11 cellular contexts compared by ENCODE assay signal in genomic region chr9:88532320-88532719, GRCh38.
DNase-seq lines count a peak whose midpoint lies in the region; ATAC-seq lines count a peak whose summit lies in the region.
"Had no signal": no experiment of that assay in that cellular context is flagged by ENCODE, and none has a peak within 500 bp of the region (broad histone marks: within the 10 kb centered on the region; RNA-seq: fewer than 3 reads in every experiment).

No MANE protein-coding gene starts in this region.

- H3K27me3 ChIP-seq in iPS-18a (ENCODE audit: control insufficient read depth, insufficient read depth, low read length), result peaks cover 43% of the 10 kb centered on the region

- H3K4me1 Mint-ChIP-seq in stimulated activated naive B cell treated with anti-CD40 and anti-IgM and Interleukin-4, amounts not matched to agents 10 μg/mL and 1 μg/mL and 100 μg/mL, for 72 hours, result peaks cover 9 to 21% of the 10 kb centered on the region in 2 donors

- ATAC-seq in stimulated activated naive B cell treated with anti-CD40 and anti-IgM and Interleukin-4, amounts not matched to agents 10 μg/mL and 1 μg/mL and 100 μg/mL, for 72 hours (replicated peaks), result no peak
- no peak for ATAC-seq in HG03457 (IDR thresholded peaks at IDR 0.05; ENCODE audit: unreplicated experiment)

- H3K27me3 Mint-ChIP-seq in stimulated activated naive B cell treated with anti-CD40 and anti-IgM and Interleukin-4, amounts not matched to agents 10 μg/mL and 1 μg/mL and 100 μg/mL, for 72 hours, result peaks cover 55 to 83% of the 10 kb centered on the region in 2 donors

- H3K9ac ChIP-seq in SK-N-MC (ENCODE audit: insufficient read length) (no peak overlapping the region), iPS-18a (ENCODE audit: low read length) (peak overlapping the region; percentile 51)

- H3K4me3 ChIP-seq in SK-N-MC (peak overlapping the region; percentile 85), iPS-18a (ENCODE audit: low read length) (peak overlapping the region; percentile 70)

- no peaks in the 10 kb centered on the region for H3K9me3 ChIP-seq in SK-N-MC (ENCODE audit: low read depth, low read length)
- H3K9me3 ChIP-seq in iPS-18a (ENCODE audit: control insufficient read depth, low read depth, low read length), result no peaks in the 10 kb centered on the region

- H3K36me3 ChIP-seq in SK-N-MC (ENCODE audit: insufficient read depth, low read length) (no peaks in the 10 kb centered on the region), iPS-18a (ENCODE audit: control insufficient read depth, low read depth, low read length) (no peaks in the 10 kb centered on the region)

- peaks cover 0 to 1% of the 10 kb centered on the region in 2 donors for H3K9me3 Mint-ChIP-seq in stimulated activated naive B cell treated with anti-CD40 and anti-IgM and Interleukin-4, amounts not matched to agents 10 μg/mL and 1 μg/mL and 100 μg/mL, for 72 hours

- peak; percentile 3 to 6 for DNase-seq in activated CD4-positive, alpha-beta T cell treated with anti-CD3 and anti-CD28 coated beads, Interleukin-2, amount 50 U/mL, for 48 hours
- no peak for DNase-seq in activated CD4-positive, alpha-beta T cell treated with anti-CD3 and anti-CD28 coated beads, Interleukin-2, amount 50 U/mL, for 4 hours
- DNase-seq in SK-N-MC (ENCODE audit: low read depth, low spot score), result peak; percentile 88
- no peak for DNase-seq in stimulated activated naive B cell treated with anti-CD40 and anti-IgM and Interleukin-4, amounts not matched to agents 10 μg/mL and 1 μg/mL and 100 μg/mL, for 72 hours
- DNase-seq in substantia nigra (lab: John Stamatoyannopoulos, UW), result no peak
- no peak for DNase-seq in amygdala (lab: John Stamatoyannopoulos, UW)
- DNase-seq: foreskin melanocyte; NCI-H187 treated with DMSO at 0.1 percent for 48 hours; stimulated activated CD4-positive, alpha-beta T cell treated with anti-CD3 and anti-CD28 coated beads, Interleukin-4, amount 100 ng/mL, for 24 hours had no signal

- H3K36me3 Mint-ChIP-seq in stimulated activated naive B cell treated with anti-CD40 and anti-IgM and Interleukin-4, amounts not matched to agents 10 μg/mL and 1 μg/mL and 100 μg/mL, for 72 hours, result no peaks in the 10 kb centered on the region

- H3K27ac ChIP-seq in SK-N-MC, result peak overlapping the region; percentile 83
- no peak overlapping the region for H3K27ac ChIP-seq in iPS-18a (ENCODE audit: low read length)
- no peak overlapping the region for H3K27ac ChIP-seq in substantia nigra (ENCODE audit: low read depth, low read length, poor library complexity, severe bottlenecking)

- H3K27ac Mint-ChIP-seq in stimulated activated naive B cell treated with anti-CD40 and anti-IgM and Interleukin-4, amounts not matched to agents 10 μg/mL and 1 μg/mL and 100 μg/mL, for 72 hours, result peak overlapping the region; percentile 51

- peaks cover 5% of the 10 kb centered on the region for H3K4me1 ChIP-seq in iPS-18a (ENCODE audit: control insufficient read depth, low read depth, low read length)

- no peak overlapping the region for H3K4me3 Mint-ChIP-seq in stimulated activated naive B cell treated with anti-CD40 and anti-IgM and Interleukin-4, amounts not matched to agents 10 μg/mL and 1 μg/mL and 100 μg/mL, for 72 hours

Comparison
In these comparisons a context has a peak if more than half of its experiments do, and no peak if none do; other contexts are left out.
1. DNase-seq: peak in activated CD4-positive, alpha-beta T cell treated with anti-CD3 and anti-CD28 coated beads, Interleukin-2, amount 50 U/mL, for 48 hours (2 of 2) and SK-N-MC (single experiment); none in activated CD4-positive, alpha-beta T cell treated with anti-CD3 and anti-CD28 coated beads, Interleukin-2, amount 50 U/mL, for 4 hours (0 of 2), stimulated activated naive B cell treated with anti-CD40 and anti-IgM and Interleukin-4, amounts not matched to agents 10 μg/mL and 1 μg/mL and 100 μg/mL, for 72 hours (single experiment), substantia nigra (0 of 49) and amygdala (0 of 56).